11 cellular contexts compared by ENCODE assay signal in the genomic region with DNA sequence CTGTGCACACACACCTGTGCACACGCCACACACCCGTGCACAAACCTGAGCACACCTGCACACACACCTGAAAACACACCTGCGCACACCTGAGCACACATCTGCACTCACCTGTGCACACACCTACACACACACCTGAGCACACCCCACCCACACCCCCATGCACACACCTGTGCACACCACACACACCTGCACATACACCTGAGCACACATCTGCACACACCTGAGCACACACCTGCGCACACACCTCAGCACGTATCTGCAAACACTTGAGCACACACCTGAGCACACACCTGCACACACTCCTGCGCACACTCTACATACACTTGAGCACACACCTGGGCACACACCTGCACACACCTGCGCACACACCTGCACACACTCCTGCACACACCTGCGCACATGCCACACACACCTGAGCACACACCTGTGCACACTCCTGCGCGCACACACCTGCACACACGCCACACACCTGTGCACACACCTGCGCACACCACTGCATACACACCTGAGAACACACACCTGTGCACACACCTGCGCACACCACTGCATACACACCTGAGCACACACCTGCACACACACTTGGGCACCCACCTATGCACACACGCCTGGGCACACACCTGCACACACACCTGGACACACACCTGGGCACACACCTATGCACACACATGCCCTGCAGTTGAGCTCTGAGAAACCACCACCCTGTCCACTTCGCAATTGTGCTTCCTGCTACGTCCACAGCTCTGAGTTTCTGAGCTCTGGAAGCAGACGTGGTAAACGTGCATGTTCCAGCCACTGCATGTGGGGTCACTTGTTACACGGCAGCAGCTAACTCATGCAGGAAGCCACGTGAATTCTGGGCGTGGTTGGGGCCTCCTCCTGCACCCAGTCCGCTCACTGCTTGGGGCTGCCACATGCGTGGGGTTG. TPM values are rescaled to one million over a fixed set of nuclear protein-coding genes. Genes with fewer than 3 reads are reported as not detected.
A peak's percentile ranks its signal among the peaks of the same experiment; 100 is the strongest.
DNase-seq lines count a peak whose midpoint lies in the region; ATAC-seq and TF ChIP-seq lines count a peak whose summit lies in the region.
"Had no signal": no experiment of that assay in that cellular context is flagged by ENCODE, and none has a peak within 500 bp of the region (broad histone marks: within the 10 kb centered on the region; RNA-seq: fewer than 3 reads in every experiment).

No MANE protein-coding gene starts in this region.

- peak; percentile 30 for DNase-seq in BE2C
- DNase-seq in HCEC 1CT, result peak; percentile 23
- DNase-seq in activated T-helper 1 cell treated with anti-CD3 and anti-CD28 coated beads, Interleukin-12 subunit alpha, Interleukin-12 subunit beta, Interleukin-2, Interleukin-4 antibody, amounts not matched to agents 30 ng/mL and 10 ng/mL and 1 ng/mL, durations not matched to agents 14 hours and 24 hours and 36 hours (ENCODE audit: low spot score), result no peak
- DNase-seq in lung microvascular endothelial cell (ENCODE audit: low read depth in 2 of 2), result peak; percentile 11 to 24
- DNase-seq in COLO829 (ENCODE audit: low spot score), result no peak
- no peak for DNase-seq in posterior vena cava (ENCODE audit: low spot score)
- no peak for DNase-seq in hippocampal formation (lab: John Stamatoyannopoulos, UW)
- DNase-seq: activated T-cell treated with anti-CD3 and anti-CD28 coated beads, Interleukin-2, amount 50 U/mL, for 1 hour; NCI-H226 had no signal

- TF ChIP-seq CTCF in BE2C (IDR thresholded peaks at IDR 0.05; ENCODE audit: low read depth, low read length), result no peak

- no peaks in the 10 kb centered on the region for H3K9me3 Mint-ChIP-seq in activated T-helper 1 cell treated with anti-CD3 and anti-CD28 coated beads, Interleukin-12 subunit alpha, Interleukin-12 subunit beta, Interleukin-2, Interleukin-4 antibody, amounts not matched to agents 30 ng/mL and 10 ng/mL and 1 ng/mL, durations not matched to agents 14 hours and 24 hours and 36 hours
- H3K9me3 Mint-ChIP-seq: IgD-negative memory B cell had no signal

- peak overlapping the region; percentile 21 for H3K27ac Mint-ChIP-seq in activated T-helper 1 cell treated with anti-CD3 and anti-CD28 coated beads, Interleukin-12 subunit alpha, Interleukin-12 subunit beta, Interleukin-2, Interleukin-4 antibody, amounts not matched to agents 30 ng/mL and 10 ng/mL and 1 ng/mL, durations not matched to agents 14 hours and 24 hours and 36 hours

- H3K36me3 Mint-ChIP-seq in activated T-helper 1 cell treated with anti-CD3 and anti-CD28 coated beads, Interleukin-12 subunit alpha, Interleukin-12 subunit beta, Interleukin-2, Interleukin-4 antibody, amounts not matched to agents 30 ng/mL and 10 ng/mL and 1 ng/mL, durations not matched to agents 14 hours and 24 hours and 36 hours (ENCODE audit: low read depth), result no peaks in the 10 kb centered on the region
- H3K36me3 Mint-ChIP-seq: IgD-negative memory B cell had no signal

- no peak overlapping the region for H3K4me3 ChIP-seq in BE2C (ENCODE audit: low read depth, low read length)

- no peak for ATAC-seq in GM18867 (IDR thresholded peaks at IDR 0.05; ENCODE audit: unreplicated experiment)

- H3K27me3 Mint-ChIP-seq in activated T-helper 1 cell treated with anti-CD3 and anti-CD28 coated beads, Interleukin-12 subunit alpha, Interleukin-12 subunit beta, Interleukin-2, Interleukin-4 antibody, amounts not matched to agents 30 ng/mL and 10 ng/mL and 1 ng/mL, durations not matched to agents 14 hours and 24 hours and 36 hours (ENCODE audit: insufficient read depth), result peaks cover 10% of the 10 kb centered on the region

- peaks cover 17% of the 10 kb centered on the region for H3K27me3 ChIP-seq in BE2C

- H3K4me1 Mint-ChIP-seq in activated T-helper 1 cell treated with anti-CD3 and anti-CD28 coated beads, Interleukin-12 subunit alpha, Interleukin-12 subunit beta, Interleukin-2, Interleukin-4 antibody, amounts not matched to agents 30 ng/mL and 10 ng/mL and 1 ng/mL, durations not matched to agents 14 hours and 24 hours and 36 hours (ENCODE audit: low read depth), result peaks cover 5% of the 10 kb centered on the region

- no peaks in the 10 kb centered on the region for H3K36me3 ChIP-seq in BE2C

- intact Hi-C loops in activated T-helper 1 cell treated with anti-CD3 and anti-CD28 coated beads, Interleukin-12 subunit alpha, Interleukin-12 subunit beta, Interleukin-2, Interleukin-4 antibody, amounts not matched to agents 30 ng/mL and 10 ng/mL and 1 ng/mL, durations not matched to agents 14 hours and 24 hours and 36 hours (cut with micrococcal nuclease), result loop anchor here (2.0 kb wide), 2 partner anchors 141 to 167 kb away; no protein-coding TSS in a partner anchor
- intact Hi-C loops in posterior vena cava (cut with DNase I), result loop anchor here (1.0 to 5.0 kb wide), 2 partner anchors 166 to 168 kb away; no protein-coding TSS in a partner anchor

- H3K9me3 ChIP-seq in BE2C, result no peaks in the 10 kb centered on the region

- H3K4me1 ChIP-seq in BE2C, result no peaks in the 10 kb centered on the region; the same call in 1 of the 2 replicates

- H3K4me3 Mint-ChIP-seq in activated T-helper 1 cell treated with anti-CD3 and anti-CD28 coated beads, Interleukin-12 subunit alpha, Interleukin-12 subunit beta, Interleukin-2, Interleukin-4 antibody, amounts not matched to agents 30 ng/mL and 10 ng/mL and 1 ng/mL, durations not matched to agents 14 hours and 24 hours and 36 hours, result no peak overlapping the region

RNA-seq across cellular contexts. Expression of a gene that starts 8.0 kb away (rescaled TPM):
- polyA plus RNA-seq in BE2C (2012; ENCODE audit: insufficient read depth, insufficient read length, low read depth), result 32.0 TPM
- 30.0 and 30.3 TPM in 2 replicates for total RNA-seq in activated T-helper 1 cell treated with anti-CD3 and anti-CD28 coated beads, Interleukin-12 subunit alpha, Interleukin-12 subunit beta, Interleukin-2, Interleukin-4 antibody, amounts not matched to agents 30 ng/mL and 10 ng/mL and 1 ng/mL, durations not matched to agents 14 hours and 24 hours and 36 hours
- 4.8 and 5.2 TPM in 2 replicates for total RNA-seq in lung microvascular endothelial cell
- 1 to 10 TPM; 6.7 to 7.4 TPM for total RNA-seq in posterior vena cava

RNA-seq across cellular contexts. Expression of a gene that starts 49.7 kb away (rescaled TPM):
- polyA plus RNA-seq in BE2C (2012; ENCODE audit: insufficient read depth, insufficient read length, low read depth), result not detected
- 0.10 TPM in 1 of 2 replicates, not detected in the other for total RNA-seq in activated T-helper 1 cell treated with anti-CD3 and anti-CD28 coated beads, Interleukin-12 subunit alpha, Interleukin-12 subunit beta, Interleukin-2, Interleukin-4 antibody, amounts not matched to agents 30 ng/mL and 10 ng/mL and 1 ng/mL, durations not matched to agents 14 hours and 24 hours and 36 hours
- total RNA-seq in lung microvascular endothelial cell, result not detected in 2 replicates
- total RNA-seq in posterior vena cava, result not detected
- polyA plus RNA-seq: IgD-negative memory B cell had no signal

RNA-seq across cellular contexts. Expression of a gene that starts 49.8 kb away (rescaled TPM):
- polyA plus RNA-seq in BE2C (2012; ENCODE audit: insufficient read depth, insufficient read length, low read depth), result not detected
- 0.10 and 0.15 TPM in 2 replicates for total RNA-seq in activated T-helper 1 cell treated with anti-CD3 and anti-CD28 coated beads, Interleukin-12 subunit alpha, Interleukin-12 subunit beta, Interleukin-2, Interleukin-4 antibody, amounts not matched to agents 30 ng/mL and 10 ng/mL and 1 ng/mL, durations not matched to agents 14 hours and 24 hours and 36 hours
- total RNA-seq in lung microvascular endothelial cell, result not detected in 2 replicates
- under 1 TPM in 1 of 2 donors, not detected in 1; 0.19 TPM for total RNA-seq in posterior vena cava
- polyA plus RNA-seq: IgD-negative memory B cell had no signal

Comparison
In these comparisons a context has a peak if more than half of its experiments do, and no peak if none do; other contexts are left out.
1. DNase-seq: peak in BE2C (single experiment), HCEC 1CT (single experiment) and lung microvascular endothelial cell (2 of 2); none in activated T-helper 1 cell treated with anti-CD3 and anti-CD28 coated beads, Interleukin-12 subunit alpha, Interleukin-12 subunit beta, Interleukin-2, Interleukin-4 antibody, amounts not matched to agents 30 ng/mL and 10 ng/mL and 1 ng/mL, durations not matched to agents 14 hours and 24 hours and 36 hours (single experiment), COLO829 (single experiment), posterior vena cava (single experiment) and hippocampal formation (0 of 2).